10 cellular contexts compared by ENCODE assay signal in genomic region chr3:29716213-29716612, GRCh38.
"Had no signal": no experiment of that assay in that cellular context is flagged by ENCODE, and none has a peak within 500 bp of the region (broad histone marks: within the 10 kb centered on the region; RNA-seq: fewer than 3 reads in every experiment).

No MANE protein-coding gene starts in this region.

- H3K4me3 ChIP-seq: GM23248, HAP-1 had no signal

- H3K4me3 Mint-ChIP-seq: HFFc6 had no signal

- H3K9me3 Mint-ChIP-seq: HFFc6 had no signal

- H3K27ac Mint-ChIP-seq: HFFc6 had no signal

- H2AFZ ChIP-seq: GM23248 had no signal

- DNase-seq: GM23248, GOT3, H7, HFFc6, Karpas-422, KBM-7 had no signal

- H3K9me3 ChIP-seq: HAP-1 had no signal

- H3K27ac ChIP-seq: GM23248, KMS-11 had no signal

- FAIRE-seq: HTR-8/SVneo had no signal

- H3K36me3 ChIP-seq: HAP-1 had no signal

- H3K4me2 ChIP-seq: KMS-11 had no signal

- ATAC-seq: HCT116 had no signal

- H3K9ac ChIP-seq: GM23248, KMS-11 had no signal
